10 cellular contexts compared by ENCODE assay signal in the genomic region with DNA sequence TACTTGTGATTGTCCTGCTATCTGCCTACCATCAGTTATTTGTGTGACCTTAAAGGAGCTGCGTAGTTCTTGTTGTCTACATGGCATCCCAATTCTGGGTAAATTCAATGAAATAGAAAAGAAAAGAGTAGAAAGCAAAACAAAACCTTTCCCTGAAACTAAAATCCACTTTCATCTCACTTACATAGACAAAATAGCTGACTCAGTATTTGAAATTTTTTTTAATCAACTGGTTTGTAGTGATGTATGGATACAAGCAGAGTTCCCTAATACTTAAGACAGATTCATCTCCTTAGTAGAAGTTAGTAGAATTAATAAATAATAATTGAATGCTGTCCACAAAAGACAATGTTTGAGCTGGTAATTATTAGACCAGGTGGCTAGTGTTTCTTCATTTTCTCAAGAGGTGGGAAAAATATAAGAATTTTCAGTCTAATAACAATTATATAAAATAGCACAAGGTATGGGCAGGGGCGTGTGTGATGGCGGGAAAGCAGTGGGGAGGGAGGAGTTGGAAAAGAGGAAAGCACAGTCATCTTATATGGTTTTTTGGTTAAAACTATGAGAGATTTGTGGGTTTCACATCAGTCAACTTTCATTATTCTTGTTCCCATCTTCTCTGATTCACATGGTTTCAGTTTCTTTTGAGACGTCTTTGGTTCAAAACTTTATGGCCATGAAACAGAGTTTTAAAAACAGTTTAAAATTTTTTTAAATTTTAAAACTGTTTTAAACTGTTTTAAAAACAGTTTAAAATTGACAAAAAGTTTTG.
DNase-seq lines count a peak whose midpoint lies in the region; ATAC-seq and TF ChIP-seq lines count a peak whose summit lies in the region.
"Had no signal": no experiment of that assay in that cellular context is flagged by ENCODE, and none has a peak within 500 bp of the region (broad histone marks: within the 10 kb centered on the region; RNA-seq: fewer than 3 reads in every experiment).

No MANE protein-coding gene starts in this region.

- H3K27me3 ChIP-seq in body of pancreas, result no peaks in the 10 kb centered on the region

- TF ChIP-seq POLR2A in body of pancreas (IDR thresholded peaks at IDR 0.05), result no peak

- H3K4me1 Mint-ChIP-seq in activated T-cell treated with anti-CD3 and anti-CD28 coated beads, Interleukin-2, amount 50 U/mL, for 4 hours (ENCODE audit: low read depth), result peaks cover 14% of the 10 kb centered on the region

- H3K4me3 ChIP-seq in body of pancreas, result no peak overlapping the region

- H3K27me3 Mint-ChIP-seq in activated T-cell treated with anti-CD3 and anti-CD28 coated beads, Interleukin-2, amount 50 U/mL, for 4 hours (ENCODE audit: low read depth), result peaks cover 22% of the 10 kb centered on the region

- no peak overlapping the region for H3K4me3 Mint-ChIP-seq in activated T-cell treated with anti-CD3 and anti-CD28 coated beads, Interleukin-2, amount 50 U/mL, for 4 hours
- H3K4me3 Mint-ChIP-seq: CD4-positive, alpha-beta T cell; mesothelial cell of epicardium had no signal

- intact Hi-C loops in body of pancreas (cut with DNase I), result no loop called here

- H3K4me1 ChIP-seq in body of pancreas, result peaks cover 5% of the 10 kb centered on the region

- peak; percentile 96 for ATAC-seq in HG03045 (IDR thresholded peaks at IDR 0.05; ENCODE audit: unreplicated experiment)
- peak; percentile 83 to 84 for ATAC-seq in activated T-cell treated with anti-CD3 and anti-CD28 coated beads, Interleukin-2, amount 50 U/mL, for 4 hours
- no peak for ATAC-seq in body of pancreas

- DNase-seq in stimulated activated naive CD4-positive, alpha-beta T cell treated with Interleukin-2 at 50 U/mL for 16 hours (lab: John Stamatoyannopoulos, UW), result peak; percentile 20
- no peak for DNase-seq in stimulated activated naive CD4-positive, alpha-beta T cell (lab: John Stamatoyannopoulos, UW)
- no peak for DNase-seq in activated T-cell treated with anti-CD3 and anti-CD28 coated beads, Interleukin-2, amount 50 U/mL, for 4 hours
- no peak for DNase-seq in NCI-H510A (lab: John Stamatoyannopoulos, UW)
- DNase-seq in body of pancreas, result no peak
- DNase-seq in T-helper 9 cell, result no peak
- no peak for DNase-seq in AML-193 (lab: John Stamatoyannopoulos, UW)
- DNase-seq: CD4-positive, alpha-beta T cell had no signal

- H3K27ac ChIP-seq in body of pancreas, result no peak overlapping the region

- no peaks in the 10 kb centered on the region for H3K9me3 Mint-ChIP-seq in activated T-cell treated with anti-CD3 and anti-CD28 coated beads, Interleukin-2, amount 50 U/mL, for 4 hours
- H3K9me3 Mint-ChIP-seq: CD4-positive, alpha-beta T cell had no signal

- H3K36me3 ChIP-seq in body of pancreas (replicated peaks in 1 of 2; ENCODE audit: insufficient read depth in 1 of 2, low read depth in 2 of 2), result no peaks in the 10 kb centered on the region

- no peaks in the 10 kb centered on the region for H3K36me3 Mint-ChIP-seq in activated T-cell treated with anti-CD3 and anti-CD28 coated beads, Interleukin-2, amount 50 U/mL, for 4 hours (ENCODE audit: insufficient read depth)
- H3K36me3 Mint-ChIP-seq: mesothelial cell of epicardium had no signal

- whole genome bisulfite sequencing in body of pancreas, 2 donors, result 77 to 90% methylated on average over 4 of the region's 4 CpGs

- H3K9me3 ChIP-seq in body of pancreas, result no peaks in the 10 kb centered on the region

- no peak for TF ChIP-seq CTCF in body of pancreas (IDR thresholded peaks at IDR 0.05)
